ENCODE assay signal across 21 cellular contexts in genomic region chr13:75569576-75569975, GRCh38.
"Had no signal": no experiment of that assay in that cellular context is flagged by ENCODE, and none has a peak within 500 bp of the region (broad histone marks: within the 10 kb centered on the region; RNA-seq: fewer than 3 reads in every experiment).

No MANE protein-coding gene starts in this region.

- H3K27ac Mint-ChIP-seq: activated CD4-positive, alpha-beta T cell treated with anti-CD3 and anti-CD28 coated beads, Interleukin-2, amount 10 ng/mL, durations not matched to agents 24 days and 14 days; activated CD8-positive, alpha-beta T cell treated with anti-CD3 and anti-CD28 coated beads for 36 hours; activated T-helper 17 cell treated with anti-CD3 and anti-CD28 coated beads, Interleukin-2, amount 50 U/mL, for 72 hours; effector memory CD8-positive, alpha-beta T cell; mesothelial cell of epicardium had no signal

- H3K27me3 ChIP-seq: adrenal gland, cardiac muscle cell, thyroid gland had no signal

- H3K4me1 Mint-ChIP-seq: activated naive CD4-positive, alpha-beta T cell treated with anti-CD3 and anti-CD28 coated beads, Interleukin-2, amount 10 ng/mL, durations not matched to agents 7 days and 5 days; activated T-helper 17 cell treated with anti-CD3 and anti-CD28 coated beads, Interleukin-2, amount 50 U/mL, for 72 hours; nephron had no signal

- H3K4me1 ChIP-seq: adrenal gland, lower lobe of right lung, thyroid gland had no signal

- DNase-seq: activated CD4-positive, alpha-beta T cell treated with anti-CD3 and anti-CD28 coated beads, Interleukin-2, amount 10 ng/mL, durations not matched to agents 24 days and 14 days; activated CD4-positive, CD25-positive, alpha-beta regulatory T cell; activated CD8-positive, alpha-beta T cell treated with anti-CD3 and anti-CD28 coated beads for 36 hours; activated naive CD4-positive, alpha-beta T cell treated with anti-CD3 and anti-CD28 coated beads, Interleukin-2, amount 10 ng/mL, durations not matched to agents 7 days and 5 days; activated T-cell treated with anti-CD3 and anti-CD28 coated beads, Interleukin-2, amount 50 U/mL, for 1 hour; adrenal gland; effector memory CD8-positive, alpha-beta T cell; foreskin melanocyte; glutamatergic neuron; hippocampal formation; left colon; lower lobe of right lung; nucleus accumbens; retina; stimulated activated naive B cell treated with anti-CD40 and anti-IgM and Interleukin-4, amounts not matched to agents 10 μg/mL and 1 μg/mL and 100 μg/mL, for 72 hours; SW 1271; thyroid gland had no signal

- H3K4me3 Mint-ChIP-seq: activated CD4-positive, alpha-beta T cell treated with anti-CD3 and anti-CD28 coated beads, Interleukin-2, amount 10 ng/mL, durations not matched to agents 24 days and 14 days; activated CD8-positive, alpha-beta T cell treated with anti-CD3 and anti-CD28 coated beads for 36 hours; activated naive CD4-positive, alpha-beta T cell treated with anti-CD3 and anti-CD28 coated beads, Interleukin-2, amount 10 ng/mL, durations not matched to agents 7 days and 5 days; activated T-helper 17 cell treated with anti-CD3 and anti-CD28 coated beads, Interleukin-2, amount 50 U/mL, for 72 hours; effector memory CD8-positive, alpha-beta T cell; mesothelial cell of epicardium; nephron; stimulated activated naive B cell treated with anti-CD40 and anti-IgM and Interleukin-4, amounts not matched to agents 10 μg/mL and 1 μg/mL and 100 μg/mL, for 72 hours had no signal

- H3K27ac ChIP-seq: adrenal gland, cardiac muscle cell, lower lobe of right lung, thyroid gland had no signal

- H3K27me3 Mint-ChIP-seq: activated CD4-positive, alpha-beta T cell treated with anti-CD3 and anti-CD28 coated beads, Interleukin-2, amount 10 ng/mL, durations not matched to agents 24 days and 14 days; activated CD8-positive, alpha-beta T cell treated with anti-CD3 and anti-CD28 coated beads for 36 hours; activated naive CD4-positive, alpha-beta T cell treated with anti-CD3 and anti-CD28 coated beads, Interleukin-2, amount 10 ng/mL, durations not matched to agents 7 days and 5 days; activated T-helper 17 cell treated with anti-CD3 and anti-CD28 coated beads, Interleukin-2, amount 50 U/mL, for 72 hours; effector memory CD8-positive, alpha-beta T cell; stimulated activated naive B cell treated with anti-CD40 and anti-IgM and Interleukin-4, amounts not matched to agents 10 μg/mL and 1 μg/mL and 100 μg/mL, for 72 hours had no signal

- ATAC-seq: activated CD8-positive, alpha-beta T cell treated with anti-CD3 and anti-CD28 coated beads for 36 hours; activated T-helper 17 cell treated with anti-CD3 and anti-CD28 coated beads, Interleukin-2, amount 50 U/mL, for 72 hours; effector memory CD8-positive, alpha-beta T cell; left colon; lower lobe of right lung; stimulated activated naive B cell treated with anti-CD40 and anti-IgM and Interleukin-4, amounts not matched to agents 10 μg/mL and 1 μg/mL and 100 μg/mL, for 72 hours had no signal

- H3K4me3 ChIP-seq: adrenal gland, cardiac muscle cell, lower lobe of right lung, thyroid gland had no signal

- H3K9me3 ChIP-seq: adrenal gland, lower lobe of right lung, thyroid gland had no signal

- H3K9me3 Mint-ChIP-seq: activated CD8-positive, alpha-beta T cell treated with anti-CD3 and anti-CD28 coated beads for 36 hours; activated naive CD4-positive, alpha-beta T cell treated with anti-CD3 and anti-CD28 coated beads, Interleukin-2, amount 10 ng/mL, durations not matched to agents 7 days and 5 days; activated T-helper 17 cell treated with anti-CD3 and anti-CD28 coated beads, Interleukin-2, amount 50 U/mL, for 72 hours; effector memory CD8-positive, alpha-beta T cell; mesothelial cell of epicardium; nephron; stimulated activated naive B cell treated with anti-CD40 and anti-IgM and Interleukin-4, amounts not matched to agents 10 μg/mL and 1 μg/mL and 100 μg/mL, for 72 hours had no signal
